ENCODE assay signal across 15 cellular contexts in the genomic region with DNA sequence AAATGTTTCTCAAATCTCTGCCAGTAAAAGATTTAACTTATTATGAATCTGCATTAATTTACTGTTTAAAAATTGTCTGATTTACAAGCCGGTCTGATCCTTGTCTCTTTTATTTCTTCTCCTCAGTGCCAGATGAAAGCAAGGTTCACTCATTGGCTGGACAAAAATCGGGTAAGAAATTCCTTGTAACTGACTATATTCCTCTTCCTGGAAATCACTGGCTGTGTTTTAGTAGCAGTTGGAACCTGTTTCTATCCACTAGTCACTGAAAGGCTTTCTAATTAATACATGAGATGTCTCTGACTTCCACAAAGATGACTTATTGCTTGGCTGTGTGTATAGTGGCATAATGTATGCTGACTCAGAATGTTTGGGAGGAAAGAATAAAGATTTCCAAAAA.
DNase-seq lines count a peak whose midpoint lies in the region; ATAC-seq, FAIRE-seq and TF ChIP-seq lines count a peak whose summit lies in the region.
"Had no signal": no experiment of that assay in that cellular context is flagged by ENCODE, and none has a peak within 500 bp of the region (broad histone marks: within the 10 kb centered on the region; RNA-seq: fewer than 3 reads in every experiment).

No MANE protein-coding gene starts in this region.

- H3K4me2 ChIP-seq in GM23338, result no peak overlapping the region
- H3K4me2 ChIP-seq: A549 had no signal

- no peaks in the 10 kb centered on the region for H3K79me2 ChIP-seq in GM23338 (replicated peaks; ENCODE audit: insufficient read depth)

- H4K20me1 ChIP-seq in GM23338 (replicated peaks; ENCODE audit: insufficient read depth), result no peaks in the 10 kb centered on the region

- no peak overlapping the region for H3K4me3 Mint-ChIP-seq in GM23338
- H3K4me3 Mint-ChIP-seq: endodermal cell had no signal

- H3K4me3 ChIP-seq in GM23338, result no peak overlapping the region
- H3K4me3 ChIP-seq: A549, GM12878 had no signal

- no peaks in the 10 kb centered on the region for H3F3A ChIP-seq in GM23338 (replicated peaks; ENCODE audit: low read depth)

- no peaks in the 10 kb centered on the region for H3K9me3 Mint-ChIP-seq in GM23338
- H3K9me3 Mint-ChIP-seq: endodermal cell had no signal

- peaks cover 5% of the 10 kb centered on the region for H3K4me1 Mint-ChIP-seq in GM23338
- H3K4me1 Mint-ChIP-seq: endodermal cell had no signal

- H3K27me3 ChIP-seq in GM23338 (ENCODE audit: insufficient read depth), result no peaks in the 10 kb centered on the region

- H3K27ac ChIP-seq in GM23338 (ENCODE audit: low read depth), result no peak overlapping the region
- H3K27ac ChIP-seq: A549 had no signal

- H3K36me3 Mint-ChIP-seq in GM23338 (ENCODE audit: low read depth), result no peaks in the 10 kb centered on the region

- H3K4me1 ChIP-seq in GM23338 (ENCODE audit: insufficient read depth), result peaks cover 3% of the 10 kb centered on the region; the same call in 1 of the 2 replicates
- H3K4me1 ChIP-seq: A549 had no signal

- DNase-seq in Right ventricle myocardium superior (no peak), cardiac septum (ENCODE audit: low spot score) (no peak), kidney tubule cell (ENCODE audit: low spot score) (peak; percentile 40), T-helper 2 cell (no peak), NCI-H2029 treated with DMSO at 0.1 percent for 48 hours (lab: John Stamatoyannopoulos, UW) (no peak), GM23338 (ENCODE audit: low spot score) (no peak)
- DNase-seq: activated CD4-positive, alpha-beta T cell treated with anti-CD3 and anti-CD28 coated beads for 1 hour; DMS 273 treated with DMSO at 0.1 percent for 48 hours; endodermal cell; NCI-H82 had no signal

- intact Hi-C loops in Right ventricle myocardium superior (cut with DNase I), result no loop called here
- intact Hi-C loops in cardiac septum (cut with DNase I), result no loop called here

- H3K9me2 ChIP-seq in GM23338 (ENCODE audit: insufficient read depth), result 0 out of 2 replicates have a peak, but pooled peaks cover 3% of the 10 kb centered on the region

- ATAC-seq in Right ventricle myocardium superior (ENCODE audit: poor library complexity), result peak; percentile 78
- no peak for ATAC-seq in HG03442 (IDR thresholded peaks at IDR 0.05; ENCODE audit: unreplicated experiment)
- no peak for ATAC-seq in GM23338
- ATAC-seq: A549, GM12878 had no signal

- no peak for TF ChIP-seq CTCF in GM23338 (conservative IDR thresholded peaks at IDR 0.05; ENCODE audit: low read depth in 2 of 2)

- H3K27me3 Mint-ChIP-seq in GM23338 (ENCODE audit: insufficient read depth, low read depth, poor library complexity), result peaks cover 6% of the 10 kb centered on the region

- H2AFZ ChIP-seq in GM23338, result no peak overlapping the region

- H3K36me3 ChIP-seq in GM23338 (ENCODE audit: insufficient read depth), result no peaks in the 10 kb centered on the region

- peak; percentile 91 for FAIRE-seq in endometrium (lab: Jason Lieb, UNC)
- FAIRE-seq: A549, GM12878, H1 had no signal

- no peak overlapping the region for H3K27ac Mint-ChIP-seq in GM23338
- H3K27ac Mint-ChIP-seq: endodermal cell had no signal

TF ChIP-seq in GM23338, 12 proteins besides CTCF, POLR2A, EP300 and RAD21 (continues in another document):
- TF ChIP-seq, protein P1, sequence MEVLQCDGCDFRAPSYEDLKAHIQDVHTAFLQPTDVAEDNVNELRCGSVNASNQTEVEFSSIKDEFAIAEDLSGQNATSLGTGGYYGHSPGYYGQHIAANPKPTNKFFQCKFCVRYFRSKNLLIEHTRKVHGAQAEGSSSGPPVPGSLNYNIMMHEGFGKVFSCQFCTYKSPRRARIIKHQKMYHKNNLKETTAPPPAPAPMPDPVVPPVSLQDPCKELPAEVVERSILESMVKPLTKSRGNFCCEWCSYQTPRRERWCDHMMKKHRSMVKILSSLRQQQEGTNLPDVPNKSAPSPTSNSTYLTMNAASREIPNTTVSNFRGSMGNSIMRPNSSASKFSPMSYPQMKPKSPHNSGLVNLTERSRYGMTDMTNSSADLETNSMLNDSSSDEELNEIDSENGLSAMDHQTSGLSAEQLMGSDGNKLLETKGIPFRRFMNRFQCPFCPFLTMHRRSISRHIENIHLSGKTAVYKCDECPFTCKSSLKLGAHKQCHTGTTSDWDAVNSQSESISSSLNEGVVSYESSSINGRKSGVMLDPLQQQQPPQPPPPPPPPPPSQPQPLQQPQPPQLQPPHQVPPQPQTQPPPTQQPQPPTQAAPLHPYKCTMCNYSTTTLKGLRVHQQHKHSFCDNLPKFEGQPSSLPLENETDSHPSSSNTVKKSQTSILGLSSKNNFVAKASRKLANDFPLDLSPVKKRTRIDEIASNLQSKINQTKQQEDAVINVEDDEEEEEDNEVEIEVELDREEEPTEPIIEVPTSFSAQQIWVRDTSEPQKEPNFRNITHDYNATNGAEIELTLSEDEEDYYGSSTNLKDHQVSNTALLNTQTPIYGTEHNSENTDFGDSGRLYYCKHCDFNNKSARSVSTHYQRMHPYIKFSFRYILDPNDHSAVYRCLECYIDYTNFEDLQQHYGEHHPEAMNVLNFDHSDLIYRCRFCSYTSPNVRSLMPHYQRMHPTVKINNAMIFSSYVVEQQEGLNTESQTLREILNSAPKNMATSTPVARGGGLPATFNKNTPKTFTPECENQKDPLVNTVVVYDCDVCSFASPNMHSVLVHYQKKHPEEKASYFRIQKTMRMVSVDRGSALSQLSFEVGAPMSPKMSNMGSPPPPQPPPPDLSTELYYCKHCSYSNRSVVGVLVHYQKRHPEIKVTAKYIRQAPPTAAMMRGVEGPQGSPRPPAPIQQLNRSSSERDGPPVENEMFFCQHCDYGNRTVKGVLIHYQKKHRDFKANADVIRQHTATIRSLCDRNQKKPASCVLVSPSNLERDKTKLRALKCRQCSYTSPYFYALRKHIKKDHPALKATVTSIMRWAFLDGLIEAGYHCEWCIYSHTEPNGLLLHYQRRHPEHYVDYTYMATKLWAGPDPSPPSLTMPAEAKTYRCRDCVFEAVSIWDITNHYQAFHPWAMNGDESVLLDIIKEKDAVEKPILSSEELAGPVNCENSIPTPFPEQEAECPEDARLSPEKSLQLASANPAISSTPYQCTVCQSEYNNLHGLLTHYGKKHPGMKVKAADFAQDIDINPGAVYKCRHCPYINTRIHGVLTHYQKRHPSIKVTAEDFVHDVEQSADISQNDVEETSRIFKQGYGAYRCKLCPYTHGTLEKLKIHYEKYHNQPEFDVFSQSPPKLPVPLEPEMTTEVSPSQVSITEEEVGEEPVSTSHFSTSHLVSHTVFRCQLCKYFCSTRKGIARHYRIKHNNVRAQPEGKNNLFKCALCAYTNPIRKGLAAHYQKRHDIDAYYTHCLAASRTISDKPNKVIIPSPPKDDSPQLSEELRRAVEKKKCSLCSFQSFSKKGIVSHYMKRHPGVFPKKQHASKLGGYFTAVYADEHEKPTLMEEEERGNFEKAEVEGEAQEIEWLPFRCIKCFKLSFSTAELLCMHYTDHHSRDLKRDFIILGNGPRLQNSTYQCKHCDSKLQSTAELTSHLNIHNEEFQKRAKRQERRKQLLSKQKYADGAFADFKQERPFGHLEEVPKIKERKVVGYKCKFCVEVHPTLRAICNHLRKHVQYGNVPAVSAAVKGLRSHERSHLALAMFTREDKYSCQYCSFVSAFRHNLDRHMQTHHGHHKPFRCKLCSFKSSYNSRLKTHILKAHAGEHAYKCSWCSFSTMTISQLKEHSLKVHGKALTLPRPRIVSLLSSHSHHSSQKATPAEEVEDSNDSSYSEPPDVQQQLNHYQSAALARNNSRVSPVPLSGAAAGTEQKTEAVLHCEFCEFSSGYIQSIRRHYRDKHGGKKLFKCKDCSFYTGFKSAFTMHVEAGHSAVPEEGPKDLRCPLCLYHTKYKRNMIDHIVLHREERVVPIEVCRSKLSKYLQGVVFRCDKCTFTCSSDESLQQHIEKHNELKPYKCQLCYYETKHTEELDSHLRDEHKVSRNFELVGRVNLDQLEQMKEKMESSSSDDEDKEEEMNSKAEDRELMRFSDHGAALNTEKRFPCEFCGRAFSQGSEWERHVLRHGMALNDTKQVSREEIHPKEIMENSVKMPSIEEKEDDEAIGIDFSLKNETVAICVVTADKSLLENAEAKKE (CRISPR knock-in tag; IDR thresholded peaks at IDR 0.05), result no peak
- TF ChIP-seq, protein P2, sequence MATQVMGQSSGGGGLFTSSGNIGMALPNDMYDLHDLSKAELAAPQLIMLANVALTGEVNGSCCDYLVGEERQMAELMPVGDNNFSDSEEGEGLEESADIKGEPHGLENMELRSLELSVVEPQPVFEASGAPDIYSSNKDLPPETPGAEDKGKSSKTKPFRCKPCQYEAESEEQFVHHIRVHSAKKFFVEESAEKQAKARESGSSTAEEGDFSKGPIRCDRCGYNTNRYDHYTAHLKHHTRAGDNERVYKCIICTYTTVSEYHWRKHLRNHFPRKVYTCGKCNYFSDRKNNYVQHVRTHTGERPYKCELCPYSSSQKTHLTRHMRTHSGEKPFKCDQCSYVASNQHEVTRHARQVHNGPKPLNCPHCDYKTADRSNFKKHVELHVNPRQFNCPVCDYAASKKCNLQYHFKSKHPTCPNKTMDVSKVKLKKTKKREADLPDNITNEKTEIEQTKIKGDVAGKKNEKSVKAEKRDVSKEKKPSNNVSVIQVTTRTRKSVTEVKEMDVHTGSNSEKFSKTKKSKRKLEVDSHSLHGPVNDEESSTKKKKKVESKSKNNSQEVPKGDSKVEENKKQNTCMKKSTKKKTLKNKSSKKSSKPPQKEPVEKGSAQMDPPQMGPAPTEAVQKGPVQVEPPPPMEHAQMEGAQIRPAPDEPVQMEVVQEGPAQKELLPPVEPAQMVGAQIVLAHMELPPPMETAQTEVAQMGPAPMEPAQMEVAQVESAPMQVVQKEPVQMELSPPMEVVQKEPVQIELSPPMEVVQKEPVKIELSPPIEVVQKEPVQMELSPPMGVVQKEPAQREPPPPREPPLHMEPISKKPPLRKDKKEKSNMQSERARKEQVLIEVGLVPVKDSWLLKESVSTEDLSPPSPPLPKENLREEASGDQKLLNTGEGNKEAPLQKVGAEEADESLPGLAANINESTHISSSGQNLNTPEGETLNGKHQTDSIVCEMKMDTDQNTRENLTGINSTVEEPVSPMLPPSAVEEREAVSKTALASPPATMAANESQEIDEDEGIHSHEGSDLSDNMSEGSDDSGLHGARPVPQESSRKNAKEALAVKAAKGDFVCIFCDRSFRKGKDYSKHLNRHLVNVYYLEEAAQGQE (IDR thresholded peaks at IDR 0.05; ENCODE audit: unreplicated experiment), result no peak
- TF ChIP-seq ZNF331 (CRISPR knock-in tag; IDR thresholded peaks at IDR 0.05; ENCODE audit: low read depth) (no peak), JUNB (IDR thresholded peaks at IDR 0.05; ENCODE audit: unreplicated experiment) (no peak), POLR2AphosphoS5 (IDR thresholded peaks at IDR 0.05; ENCODE audit: low read depth) (no peak), EZH2 (IDR thresholded peaks at IDR 0.05; ENCODE audit: low read depth, unreplicated experiment) (no peak), CREB1 (CRISPR knock-in tag; IDR thresholded peaks at IDR 0.05; ENCODE audit: low read depth) (no peak), EZH2phosphoT487 (IDR thresholded peaks at IDR 0.05; ENCODE audit: unreplicated experiment) (no peak)
